ENCODE assay signal across 8 cellular contexts in genomic region chr6:87155272-87155919, GRCh38. TPM values are rescaled to one million over a fixed set of nuclear protein-coding genes. Genes with fewer than 3 reads are reported as not detected.
DNase-seq lines count a peak whose midpoint lies in the region; ATAC-seq, FAIRE-seq and TF ChIP-seq lines count a peak whose summit lies in the region.

ZNF292 (plus strand) TSS chr6:87155565; CDS start chr6:87155592, 27 bp downstream.

- peaks cover 3% of the 10 kb centered on the region for H3K36me3 ChIP-seq in bronchial epithelial cell (ENCODE audit: control insufficient read depth, insufficient read depth, low read length)

- H3K27me3 ChIP-seq in bronchial epithelial cell (ENCODE audit: control insufficient read depth, insufficient read depth, low read length): no peaks in the 10 kb centered on the region

- TF ChIP-seq CTCF in WI38 (IDR thresholded peaks at IDR 0.05; ENCODE audit: low read depth, low read length) (no peak), bronchial epithelial cell (IDR thresholded peaks at IDR 0.05; ENCODE audit: insufficient read depth, low read length, severe bottlenecking) (no peak)

- DNase-seq in ACHN (peak; percentile 93), NCI-H2227 (lab: John Stamatoyannopoulos, UW; ENCODE audit: unreplicated experiment) (peak; percentile 97), bronchial epithelial cell (ENCODE audit: low read depth) (peak; percentile 91), iPS-NIHi7 (ENCODE audit: extremely low spot score) (peak; percentile 87), smooth muscle cell of the brain vasculature (ENCODE audit: low read depth, low spot score) (peak; percentile 98)

- in situ Hi-C loops in ACHN (cut with HindIII; ENCODE audit: low pct_ligation_motif_present, low pct_unique_long_range_greater_than_20kb, low sequenced_read_pairs): no loop called here

- H3K4me3 ChIP-seq in WI38 (ENCODE audit: low read depth, low read length): peak within 1 kb of the TSS; percentile 86
- H3K4me3 ChIP-seq in bronchial epithelial cell (ENCODE audit: low read depth, low read length): peak within 1 kb of the TSS; percentile 99

- ATAC-seq in GM18870 (IDR thresholded peaks at IDR 0.05; ENCODE audit: unreplicated experiment) (peak; percentile 64), HG03139 (IDR thresholded peaks at IDR 0.05; ENCODE audit: unreplicated experiment) (peak; percentile 70)

- no peak for FAIRE-seq in bronchial epithelial cell (lab: Jason Lieb, UNC)

RNA-seq across cellular contexts. Expression of gene ZNF292, which starts in this region (rescaled TPM):
- 24.2 and 28.2 TPM in 2 replicates for total RNA-seq in bronchial epithelial cell

Comparison
In these comparisons a context has a peak if more than half of its experiments do, and no peak if none do; other contexts are left out.
1. Peak in every context shown above with its lines: DNase-seq, ATAC-seq and H3K4me3 ChIP-seq.